16 cellular contexts compared by ENCODE assay signal in genomic region chr2:133640103-133640502, GRCh38.
"Had no signal": no experiment of that assay in that cellular context is flagged by ENCODE, and none has a peak within 500 bp of the region (broad histone marks: within the 10 kb centered on the region; RNA-seq: fewer than 3 reads in every experiment).

No MANE protein-coding gene starts in this region.

- H3K36me3 ChIP-seq: esophagus muscularis mucosa, neutrophil, sigmoid colon, suprapubic skin, tibial nerve had no signal

- H2AFZ ChIP-seq: hepatocyte had no signal

- FAIRE-seq: endometrium had no signal

- H3K4me3 ChIP-seq: esophagus muscularis mucosa, hepatocyte, sigmoid colon, skin epidermis, suprapubic skin, tibial nerve had no signal

- H3K4me2 ChIP-seq: hepatocyte had no signal

- H3K79me2 ChIP-seq: hepatocyte had no signal

- H3K27ac ChIP-seq: esophagus muscularis mucosa, hepatocyte, neutrophil, sigmoid colon, suprapubic skin, tibial nerve had no signal

- H3K27me3 ChIP-seq: esophagus muscularis mucosa, neutrophil, sigmoid colon, suprapubic skin, tibial nerve had no signal

- ATAC-seq: naive thymus-derived CD4-positive, alpha-beta T cell had no signal

- DNase-seq: cortex of kidney; effector memory CD4-positive, alpha-beta T cell; foreskin fibroblast; head of caudate nucleus; naive thymus-derived CD4-positive, alpha-beta T cell; posterior cingulate gyrus; sigmoid colon; stimulated activated CD4-positive, alpha-beta T cell treated with anti-CD3 and anti-CD28 coated beads, Interleukin-2, amount 100 ng/mL, for 24 hours; stimulated activated naive CD4-positive, alpha-beta T cell treated with Interleukin-2 at 50 U/mL for 16 hours had no signal

- H3K9me3 ChIP-seq: esophagus muscularis mucosa, neutrophil, sigmoid colon, suprapubic skin, tibial nerve had no signal
